7 cellular contexts compared by ENCODE assay signal in the genomic region with DNA sequence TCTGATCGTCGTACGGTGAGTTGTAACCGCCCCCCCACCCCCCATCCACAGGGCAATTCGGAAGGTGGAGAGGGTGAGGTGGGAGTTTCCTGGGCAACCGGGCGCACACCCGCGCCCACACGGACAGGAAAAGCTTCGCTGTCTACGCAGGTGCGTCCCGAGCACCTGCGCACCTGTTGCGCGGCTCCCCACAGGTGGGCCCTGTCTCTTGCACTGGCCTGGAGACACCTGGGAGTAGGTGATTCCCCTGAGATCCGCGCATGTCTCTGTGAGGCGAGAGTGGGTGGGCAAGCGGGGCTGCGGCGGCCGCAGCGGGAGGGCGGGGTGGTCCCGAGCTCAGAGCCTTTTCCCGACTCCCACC. TPM values are rescaled to one million over a fixed set of nuclear protein-coding genes. Genes with fewer than 3 reads are reported as not detected.
DNase-seq lines count a peak whose midpoint lies in the region; ATAC-seq and TF ChIP-seq lines count a peak whose summit lies in the region.

No MANE protein-coding gene starts in this region.

- in situ Hi-C loops in gastrocnemius medialis (cut with MboI; ENCODE audit: low sequenced_read_pairs in 4 of 4): no loop called here

- no peak for TF ChIP-seq POLR2A in gastrocnemius medialis (IDR thresholded peaks at IDR 0.05)

- no peaks in the 10 kb centered on the region for H3K36me3 ChIP-seq in effector memory CD4-positive, alpha-beta T cell (ENCODE audit: control insufficient read depth, insufficient read depth, low read length)
- no peaks in the 10 kb centered on the region for H3K36me3 ChIP-seq in gastrocnemius medialis

- no peak for TF ChIP-seq CTCF in gastrocnemius medialis (IDR thresholded peaks at IDR 0.05 in 4 of 5, conservative IDR thresholded peaks at IDR 0.05 in 1 of 5)

- no peaks in the 10 kb centered on the region for H3K9me3 ChIP-seq in effector memory CD4-positive, alpha-beta T cell (ENCODE audit: control insufficient read depth, low read length)
- no peaks in the 10 kb centered on the region for H3K9me3 ChIP-seq in gastrocnemius medialis

- peaks cover 4% of the 10 kb centered on the region for H3K4me1 ChIP-seq in effector memory CD4-positive, alpha-beta T cell (ENCODE audit: control insufficient read depth, insufficient read depth, low read length, poor library complexity, severe bottlenecking)
- H3K4me1 ChIP-seq in gastrocnemius medialis: peaks cover 6 to 11% of the 10 kb centered on the region in 2 donors

- H3K27me3 ChIP-seq in effector memory CD4-positive, alpha-beta T cell (replicated peaks; ENCODE audit: control insufficient read depth, insufficient read depth, low read length, poor library complexity, severe bottlenecking): peaks cover 18% of the 10 kb centered on the region
- peaks cover 48 to 56% (median 53%) of the 10 kb centered on the region in 3 donors for H3K27me3 ChIP-seq in gastrocnemius medialis

- no peak overlapping the region for H3K27ac ChIP-seq in effector memory CD4-positive, alpha-beta T cell (ENCODE audit: insufficient read depth, low read length, poor library complexity, severe bottlenecking)
- no peak overlapping the region for H3K27ac ChIP-seq in gastrocnemius medialis

- ATAC-seq in GM21423 (IDR thresholded peaks at IDR 0.05; ENCODE audit: unreplicated experiment) (peak; percentile 17), gastrocnemius medialis (no peak), GM21723 (IDR thresholded peaks at IDR 0.05; ENCODE audit: unreplicated experiment) (no peak)

- peak; percentile 65 to 89 (median 84) for DNase-seq in NCI-H1417 (lab: John Stamatoyannopoulos, UW)
- no peak for DNase-seq in effector memory CD4-positive, alpha-beta T cell
- no peak for DNase-seq in gastrocnemius medialis
- DNase-seq in D341Med (ENCODE audit: low spot score): no peak
- DNase-seq in GM19238 (ENCODE audit: insufficient read length, low spot score): no peak

- intact Hi-C loops in gastrocnemius medialis (cut with DNase I; ENCODE audit: low total_unique reads): no loop called here

- H3K4me3 ChIP-seq in effector memory CD4-positive, alpha-beta T cell (ENCODE audit: insufficient read depth, low read depth, low read length, poor library complexity, severe bottlenecking): peak overlapping the region; percentile 39
- peak overlapping the region; percentile 25 to 51 (median 40) for H3K4me3 ChIP-seq in gastrocnemius medialis

RNA-seq across cellular contexts. Expression of gene ATP6V1C2, which starts 0.5 kb away (rescaled TPM):
- total RNA-seq in gastrocnemius medialis: not detected

RNA-seq across cellular contexts. Expression of gene NOL10, which starts 31.2 kb away (rescaled TPM):
- total RNA-seq in gastrocnemius medialis: 10 to 100 TPM; 22.6 to 44.6 (median 29.5) TPM

Comparison
In these comparisons a context has a peak if more than half of its experiments do, and no peak if none do; other contexts are left out.
1. DNase-seq: peak in NCI-H1417 (3 of 3); none in effector memory CD4-positive, alpha-beta T cell (0 of 3), gastrocnemius medialis (0 of 2), D341Med (single experiment) and GM19238 (single experiment).